ENCODE assay signal across 17 cellular contexts in the genomic region with DNA sequence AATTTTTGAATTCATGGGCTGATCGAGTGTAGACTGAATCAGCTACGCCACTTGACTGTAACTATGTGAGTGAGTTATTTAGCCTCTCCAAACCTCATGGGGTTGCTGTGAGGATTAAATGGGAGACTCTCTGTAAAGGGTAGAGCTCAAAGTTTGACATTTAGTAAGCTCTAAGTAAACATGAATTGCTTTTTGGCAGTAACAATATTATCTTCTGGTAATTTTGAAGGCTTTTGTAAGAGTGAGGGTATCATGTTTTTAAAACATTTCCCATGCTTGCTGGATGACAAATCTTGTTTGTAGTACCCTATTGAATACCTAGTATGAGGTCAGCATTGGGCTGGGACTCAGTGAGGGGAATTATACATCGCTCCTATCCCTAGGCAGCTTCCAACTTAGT.
"Had no signal": no experiment of that assay in that cellular context is flagged by ENCODE, and none has a peak within 500 bp of the region (broad histone marks: within the 10 kb centered on the region; RNA-seq: fewer than 3 reads in every experiment).

No MANE protein-coding gene starts in this region.

- H3K9ac ChIP-seq: neural progenitor cell, parathyroid adenoma had no signal

- H3K27ac Mint-ChIP-seq: activated CD4-positive, alpha-beta T cell treated with anti-CD3 and anti-CD28 coated beads, Interleukin-2, amount 10 ng/mL, durations not matched to agents 7 days and 5 days; activated naive CD4-positive, alpha-beta T cell treated with anti-CD3 and anti-CD28 coated beads, Interleukin-2, amount 10 ng/mL, durations not matched to agents 7 days and 5 days; activated T-helper 2 cell treated with anti-CD3 and anti-CD28 coated beads, Interferon-gamma antibody, Interleukin-2, Interleukin-4, amounts not matched to agents 10 μg/mL and 5 μg/mL and 100 μg/mL, durations not matched to agents 14 hours and 24 hours and 36 hours; dendritic cell treated with granulocyte-macrophage colony-stimulating factor and Interleukin-4, amounts not matched to agents 40 ng/mL and 50 ng/mL, for 4 days; effector memory CD8-positive, alpha-beta T cell; neural progenitor cell; T-helper 17 cell had no signal

- H3K4me2 ChIP-seq: neural progenitor cell had no signal

- H3K9me3 Mint-ChIP-seq: activated CD4-positive, alpha-beta T cell treated with anti-CD3 and anti-CD28 coated beads, Interleukin-2, amount 10 ng/mL, durations not matched to agents 7 days and 5 days; activated naive CD4-positive, alpha-beta T cell treated with anti-CD3 and anti-CD28 coated beads, Interleukin-2, amount 10 ng/mL, durations not matched to agents 7 days and 5 days; activated T-helper 2 cell treated with anti-CD3 and anti-CD28 coated beads, Interferon-gamma antibody, Interleukin-2, Interleukin-4, amounts not matched to agents 10 μg/mL and 5 μg/mL and 100 μg/mL, durations not matched to agents 14 hours and 24 hours and 36 hours; central memory CD8-positive, alpha-beta T cell; dendritic cell treated with granulocyte-macrophage colony-stimulating factor and Interleukin-4, amounts not matched to agents 40 ng/mL and 50 ng/mL, for 4 days; effector memory CD8-positive, alpha-beta T cell; neural progenitor cell had no signal

- H3K4me3 Mint-ChIP-seq: activated CD4-positive, alpha-beta T cell treated with anti-CD3 and anti-CD28 coated beads, Interleukin-2, amount 10 ng/mL, durations not matched to agents 7 days and 5 days; activated naive CD4-positive, alpha-beta T cell treated with anti-CD3 and anti-CD28 coated beads, Interleukin-2, amount 10 ng/mL, durations not matched to agents 7 days and 5 days; central memory CD8-positive, alpha-beta T cell; dendritic cell treated with granulocyte-macrophage colony-stimulating factor and Interleukin-4, amounts not matched to agents 40 ng/mL and 50 ng/mL, for 4 days; effector memory CD8-positive, alpha-beta T cell; neural progenitor cell; T-helper 17 cell had no signal

- H3K27me3 Mint-ChIP-seq: activated CD4-positive, alpha-beta T cell treated with anti-CD3 and anti-CD28 coated beads, Interleukin-2, amount 10 ng/mL, durations not matched to agents 7 days and 5 days; activated naive CD4-positive, alpha-beta T cell treated with anti-CD3 and anti-CD28 coated beads, Interleukin-2, amount 10 ng/mL, durations not matched to agents 7 days and 5 days; central memory CD8-positive, alpha-beta T cell; dendritic cell treated with granulocyte-macrophage colony-stimulating factor and Interleukin-4, amounts not matched to agents 40 ng/mL and 50 ng/mL, for 4 days; effector memory CD8-positive, alpha-beta T cell; T-helper 17 cell had no signal

- H3K4me3 ChIP-seq: adrenal gland, neural progenitor cell, transverse colon had no signal

- H3K27me3 ChIP-seq: adrenal gland, neural progenitor cell, transverse colon had no signal

- ATAC-seq: effector memory CD8-positive, alpha-beta T cell; T-helper 17 cell had no signal

- DNase-seq: activated CD4-positive, alpha-beta T cell treated with anti-CD3 and anti-CD28 coated beads, Interleukin-2, amount 10 ng/mL, durations not matched to agents 7 days and 5 days; activated CD4-positive, CD25-positive, alpha-beta regulatory T cell; activated naive CD4-positive, alpha-beta T cell treated with anti-CD3 and anti-CD28 coated beads, Interleukin-2, amount 10 ng/mL, durations not matched to agents 7 days and 5 days; activated T-cell treated with anti-CD3 and anti-CD28 coated beads for 4 hours; adrenal gland; effector memory CD8-positive, alpha-beta T cell; foreskin melanocyte; retina; small intestine; T-helper 17 cell; transverse colon had no signal

- H3K36me3 Mint-ChIP-seq: activated naive CD4-positive, alpha-beta T cell treated with anti-CD3 and anti-CD28 coated beads, Interleukin-2, amount 10 ng/mL, durations not matched to agents 7 days and 5 days had no signal

- H3K36me3 ChIP-seq: adrenal gland, neural progenitor cell, transverse colon had no signal

- H3K9me3 ChIP-seq: adrenal gland, transverse colon had no signal

- H3K27ac ChIP-seq: adrenal gland, epithelial cell of prostate, neural progenitor cell, parathyroid adenoma, transverse colon had no signal
